In genomic region chr3:16849240-16849639, GRCh38 we compare ENCODE assay signal across 1 cellular context.
TF ChIP-seq lines count a peak whose summit lies in the region.

No MANE protein-coding gene starts in this region.

TF ChIP-seq in endothelial cell of umbilical vein, 7 proteins besides CTCF, POLR2A, EP300 and RAD21:
- TF ChIP-seq EZH2 (IDR thresholded peaks at IDR 0.05; ENCODE audit: borderline replicate concordance, low read depth, low read length, severe bottlenecking) (no peak), GATA2 (IDR thresholded peaks at IDR 0.05; ENCODE audit: insufficient read depth, insufficient read length, low read depth, low read length) (no peak), FOS (IDR thresholded peaks at IDR 0.05; ENCODE audit: borderline replicate concordance, insufficient read depth, low read length) (no peak), POLR2AphosphoS5 (IDR thresholded peaks at IDR 0.05; ENCODE audit: insufficient read depth, low read depth, low read length) (no peak), MYC (IDR thresholded peaks at IDR 0.05; ENCODE audit: low read depth, low read length) (no peak)
